Comparison of ENCODE assay signal across 12 cellular contexts in genomic region chr1:51897699-51898031, GRCh38. TPM values are rescaled to one million over a fixed set of nuclear protein-coding genes. Genes with fewer than 3 reads are reported as not detected.
A peak's percentile ranks its signal among the peaks of the same experiment; 100 is the strongest.
DNase-seq lines count a peak whose midpoint lies in the region; TF ChIP-seq lines count a peak whose summit lies in the region.
"Had no signal": no experiment of that assay in that cellular context is flagged by ENCODE, and none has a peak within 500 bp of the region (broad histone marks: within the 10 kb centered on the region; RNA-seq: fewer than 3 reads in every experiment).

No MANE protein-coding gene starts in this region.

- no TSS peak for BruUV-seq in PC-9 (replicated peaks; lab: Mats Ljungman, UMichigan)

- no peak overlapping the region for H3K4me3 ChIP-seq in PC-9
- H3K4me3 ChIP-seq in ascending aorta: no peak overlapping the region
- H3K4me3 ChIP-seq in uterus: no peak overlapping the region
- H3K4me3 ChIP-seq: adrenal gland had no signal

- DNase-seq in EL (peak; percentile 96), PC-9 (peak in 1 of 2 experiments; percentile 51), dermis blood vessel endothelial cell (peak; percentile 78), non-pigmented ciliary epithelial cell (ENCODE audit: low read depth) (peak; percentile 84), NCI-H2227 (lab: John Stamatoyannopoulos, UW; ENCODE audit: unreplicated experiment) (no peak), ascending aorta (ENCODE audit: low spot score in 2 of 2) (no peak), COR-L47 (lab: John Stamatoyannopoulos, UW) (no peak), uterus (no peak)
- DNase-seq: activated CD8-positive, alpha-beta memory T cell treated with anti-CD3 and anti-CD28 coated beads, Interleukin-2, amount 50 U/mL, for 4 hours; adrenal gland; NCI-H2171 treated with DMSO at 0.1 percent for 48 hours had no signal

- CTCF ChIA-PET in PC-9 (lab: Charles Lee): interaction anchor here (1.5 kb wide), 1 partner anchor 22 kb away, joined by 5 read pairs; no protein-coding TSS in a partner anchor

- H3K27me3 ChIP-seq in PC-9 (ENCODE audit: insufficient read depth, low read depth) (no peaks in the 10 kb centered on the region), ascending aorta (no peaks in the 10 kb centered on the region), uterus (no peaks in the 10 kb centered on the region)

- H3F3A ChIP-seq in PC-9 (ENCODE audit: insufficient read depth, low read depth): peaks cover 7% of the 10 kb centered on the region; the same call in 1 of the 2 replicates

- no peak for TF ChIP-seq CTCF in PC-9 (conservative IDR thresholded peaks at IDR 0.05)
- TF ChIP-seq CTCF in ascending aorta (IDR thresholded peaks at IDR 0.05): no peak
- TF ChIP-seq CTCF in uterus (IDR thresholded peaks at IDR 0.05): no peak

- H3K36me3 ChIP-seq in PC-9 (ENCODE audit: low read depth) (no peaks in the 10 kb centered on the region), ascending aorta (no peaks in the 10 kb centered on the region), uterus (no peaks in the 10 kb centered on the region)
- H3K36me3 ChIP-seq: adrenal gland had no signal

- H3K4me2 ChIP-seq in PC-9: peak overlapping the region; percentile 38
- H3K4me2 ChIP-seq: KMS-11 had no signal

- H3K9me3 ChIP-seq in PC-9 (ENCODE audit: insufficient read depth, low read depth) (no peaks in the 10 kb centered on the region), ascending aorta (no peaks in the 10 kb centered on the region), uterus (no peaks in the 10 kb centered on the region)
- H3K9me3 ChIP-seq: adrenal gland had no signal

- no peaks in the 10 kb centered on the region for H4K20me1 ChIP-seq in PC-9 (ENCODE audit: insufficient read depth)

- peak overlapping the region; percentile 50; the same call in 1 of the 2 replicates for H3K27ac ChIP-seq in PC-9
- no peak overlapping the region for H3K27ac ChIP-seq in ascending aorta
- H3K27ac ChIP-seq in uterus: no peak overlapping the region
- H3K27ac ChIP-seq: adrenal gland, KMS-11 had no signal

- H3K79me2 ChIP-seq in PC-9 (ENCODE audit: low read depth): no peaks in the 10 kb centered on the region

- no peak overlapping the region for H2AFZ ChIP-seq in PC-9

- intact Hi-C loops in PC-9 (cut with micrococcal nuclease; ENCODE audit: unreplicated experiment): loop anchor here (1.0 to 10.0 kb wide), 4 partner anchors 105 to 787 kb away; no protein-coding TSS in a partner anchor
- intact Hi-C loops in ascending aorta (cut with DNase I): loop anchor here (2.0 kb wide), 1 partner anchor 105 kb away; no protein-coding TSS in a partner anchor
- intact Hi-C loops in uterus (cut with DNase I; ENCODE audit: low total_unique reads): no loop called here

- H3K4me1 ChIP-seq in PC-9 (replicated peaks; ENCODE audit: insufficient read depth): peaks cover 22% of the 10 kb centered on the region
- H3K4me1 ChIP-seq in ascending aorta: no peaks in the 10 kb centered on the region
- no peaks in the 10 kb centered on the region for H3K4me1 ChIP-seq in uterus
- H3K4me1 ChIP-seq: adrenal gland had no signal

- no peaks in the 10 kb centered on the region for H3K9me2 ChIP-seq in PC-9 (ENCODE audit: insufficient read depth)

- TF ChIP-seq POLR2A in uterus (IDR thresholded peaks at IDR 0.05): no peak

- POLR2A ChIA-PET in PC-9 (lab: Charles Lee; ENCODE audit: unreplicated experiment): interaction anchor here (0.5 to 0.8 kb wide), 2 partner anchors 94 to 157 kb away, joined by 3 to 9 read pairs; partner anchors contain the start of gene TXNDC12

RNA-seq across cellular contexts. Expression of gene NRDC, which starts 19.1 kb away (rescaled TPM):
- total RNA-seq in PC-9 (2021): 217 and 219 TPM in 2 replicates
- 50.9 and 99.2 TPM in 2 replicates for total RNA-seq in dermis blood vessel endothelial cell
- 40.0 TPM for total RNA-seq in ascending aorta
- total RNA-seq in uterus: 100 to 1,000 TPM in 2 of 4 donors, 10 to 100 TPM in 2; 35.1 to 145 (median 75.6) TPM

Comparison
In these comparisons a context has a peak if more than half of its experiments do, and no peak if none do; other contexts are left out.
1. DNase-seq: peak in EL (single experiment), dermis blood vessel endothelial cell (single experiment) and non-pigmented ciliary epithelial cell (single experiment); none in NCI-H2227 (single experiment), ascending aorta (0 of 2), COR-L47 (single experiment) and uterus (0 of 2).